13 cellular contexts compared by ENCODE assay signal in genomic region chr1:2523191-2523890, GRCh38. TPM values are rescaled to one million over a fixed set of nuclear protein-coding genes. Genes with fewer than 3 reads are reported as not detected.
A peak's percentile ranks its signal among the peaks of the same experiment; 100 is the strongest.
DNase-seq lines count a peak whose midpoint lies in the region; ATAC-seq and TF ChIP-seq lines count a peak whose summit lies in the region.
"Had no signal": no experiment of that assay in that cellular context is flagged by ENCODE, and none has a peak within 500 bp of the region (broad histone marks: within the 10 kb centered on the region; RNA-seq: fewer than 3 reads in every experiment).

No MANE protein-coding gene starts in this region.

- no peak overlapping the region for H3K4ac ChIP-seq in mesendoderm (ENCODE audit: low read depth, low read length)

- no TSS peak for BruUV-seq in OCI-LY7 (replicated peaks; lab: Mats Ljungman, UMichigan)

- DNase-seq in OCI-LY7 (ENCODE audit: low spot score) (no peak), mesendoderm (no peak), germinal center (ENCODE audit: low spot score) (no peak), DMS79 (lab: John Stamatoyannopoulos, UW) (no peak), LoVo (ENCODE audit: low spot score) (no peak)
- DNase-seq in activated naive CD8-positive, alpha-beta T cell treated with anti-CD3 and anti-CD28 coated beads, Interleukin-2, amount 50 U/mL, for 24 hours: peak; percentile 47
- DNase-seq: nephron progenitor cell had no signal

- peaks cover 4% of the 10 kb centered on the region for H3K36me3 Mint-ChIP-seq in activated naive CD8-positive, alpha-beta T cell treated with anti-CD3 and anti-CD28 coated beads, Interleukin-2, amount 50 U/mL, for 24 hours (ENCODE audit: low read depth)

- peaks cover 26% of the 10 kb centered on the region for H3K79me1 ChIP-seq in mesendoderm (ENCODE audit: low read length)

- H3K4me3 ChIP-seq in BLaER1: no peak overlapping the region
- H3K4me3 ChIP-seq in OCI-LY7 (ENCODE audit: low read depth, low read length, poor library complexity, severe bottlenecking): no peak overlapping the region
- no peak overlapping the region for H3K4me3 ChIP-seq in mesendoderm (ENCODE audit: low read length)
- H3K4me3 ChIP-seq: suprapubic skin had no signal

- WGBS in mesendoderm (ENCODE audit: extremely low coverage, insufficient coverage, low lambda C conversion rate): no CpG with 5 or more reads among the region's 32 CpGs

- H3K27me3 Mint-ChIP-seq in activated naive CD8-positive, alpha-beta T cell treated with anti-CD3 and anti-CD28 coated beads, Interleukin-2, amount 50 U/mL, for 24 hours: no peaks in the 10 kb centered on the region

- no peak overlapping the region for H2BK15ac ChIP-seq in mesendoderm (replicated peaks; ENCODE audit: low read depth)

- H2AK5ac ChIP-seq in mesendoderm (ENCODE audit: low read length): no peak overlapping the region

- no peak overlapping the region for H4K5ac ChIP-seq in mesendoderm (ENCODE audit: low read length)

- H3K27me3 ChIP-seq in BLaER1: peaks cover 17% of the 10 kb centered on the region
- H3K27me3 ChIP-seq in mesendoderm (ENCODE audit: insufficient read depth, low read length, poor library complexity): peaks cover 4% of the 10 kb centered on the region
- H3K27me3 ChIP-seq: suprapubic skin had no signal

- no peak overlapping the region for H2BK5ac ChIP-seq in mesendoderm (ENCODE audit: low read length)

- peaks cover 36% of the 10 kb centered on the region for H3K4me1 Mint-ChIP-seq in activated naive CD8-positive, alpha-beta T cell treated with anti-CD3 and anti-CD28 coated beads, Interleukin-2, amount 50 U/mL, for 24 hours

- intact Hi-C loops in OCI-LY7 (cut with micrococcal nuclease; ENCODE audit: unreplicated experiment): no loop called here

- peak overlapping the region; percentile 83 for H3K4me3 Mint-ChIP-seq in activated naive CD8-positive, alpha-beta T cell treated with anti-CD3 and anti-CD28 coated beads, Interleukin-2, amount 50 U/mL, for 24 hours

- H3K27ac ChIP-seq in BLaER1: peak overlapping the region; percentile 58; the same call in 1 of the 2 replicates
- H3K27ac ChIP-seq in OCI-LY7 (ENCODE audit: low read depth, low read length, poor library complexity, severe bottlenecking): no peak overlapping the region
- H3K27ac ChIP-seq in mesendoderm (ENCODE audit: low read depth, low read length): no peak overlapping the region
- H3K27ac ChIP-seq: SK-N-MC, suprapubic skin had no signal

- H3K79me2 ChIP-seq in OCI-LY7 (ENCODE audit: insufficient read depth, low read depth, low read length) (peaks cover 40% of the 10 kb centered on the region), mesendoderm (ENCODE audit: control insufficient read depth, insufficient read depth, low read length) (peaks cover 36% of the 10 kb centered on the region)

- peaks cover 36% of the 10 kb centered on the region for H3K36me3 ChIP-seq in BLaER1
- peaks cover 33% of the 10 kb centered on the region for H3K36me3 ChIP-seq in OCI-LY7 (ENCODE audit: insufficient read depth, low read length)
- peaks cover 5% of the 10 kb centered on the region for H3K36me3 ChIP-seq in mesendoderm (ENCODE audit: control insufficient read depth, insufficient read depth, low read length)

- H2AFZ ChIP-seq in OCI-LY7 (ENCODE audit: low read length): no peak overlapping the region

- H3K9me3 Mint-ChIP-seq in activated naive CD8-positive, alpha-beta T cell treated with anti-CD3 and anti-CD28 coated beads, Interleukin-2, amount 50 U/mL, for 24 hours: no peaks in the 10 kb centered on the region
- H3K9me3 Mint-ChIP-seq: nephron progenitor cell had no signal

- POLR2A ChIA-PET in OCI-LY7 (lab: Charles Lee): no interaction called here

- H3K18ac ChIP-seq in mesendoderm (ENCODE audit: low read length): no peak overlapping the region

- H4K20me1 ChIP-seq in BLaER1 (peaks cover 90% of the 10 kb centered on the region), OCI-LY7 (ENCODE audit: insufficient read depth, low read length) (peaks cover 13% of the 10 kb centered on the region)

- H3K9ac ChIP-seq in BLaER1 (peak overlapping the region; percentile 91), mesendoderm (ENCODE audit: low read length) (no peak overlapping the region)

- H3K9me2 ChIP-seq in OCI-LY7 (ENCODE audit: insufficient read depth, low read length): no peaks in the 10 kb centered on the region

- H3K23ac ChIP-seq in mesendoderm (ENCODE audit: low read length): no peak overlapping the region

- TF ChIP-seq CTCF in OCI-LY7 (conservative IDR thresholded peaks at IDR 0.05; ENCODE audit: low read length): no peak

- H3K4me2 ChIP-seq in BLaER1 (peak overlapping the region; percentile 100), OCI-LY7 (ENCODE audit: low read length) (peak overlapping the region; percentile 99; the same call in 1 of the 2 replicates), mesendoderm (ENCODE audit: low read length) (no peak overlapping the region)

- H3K4me1 ChIP-seq in BLaER1 (peaks cover 83% of the 10 kb centered on the region), OCI-LY7 (ENCODE audit: insufficient read depth, low read length, poor library complexity, severe bottlenecking) (peaks cover 26% of the 10 kb centered on the region), mesendoderm (ENCODE audit: control insufficient read depth, low read depth, low read length) (peaks cover 6% of the 10 kb centered on the region)

- H3K9me3 ChIP-seq in BLaER1 (no peaks in the 10 kb centered on the region), OCI-LY7 (ENCODE audit: low read length) (no peaks in the 10 kb centered on the region)
- H3K9me3 ChIP-seq: suprapubic skin had no signal

- CTCF ChIA-PET in OCI-LY7 (lab: Charles Lee; ENCODE audit: unreplicated experiment): no interaction called here

- ATAC-seq in activated naive CD8-positive, alpha-beta T cell treated with anti-CD3 and anti-CD28 coated beads, Interleukin-2, amount 50 U/mL, for 24 hours: no peak
- no peak for ATAC-seq in GM21576 (IDR thresholded peaks at IDR 0.05; ENCODE audit: unreplicated experiment)

- peak overlapping the region; percentile 88 for H3K27ac Mint-ChIP-seq in activated naive CD8-positive, alpha-beta T cell treated with anti-CD3 and anti-CD28 coated beads, Interleukin-2, amount 50 U/mL, for 24 hours
- H3K27ac Mint-ChIP-seq: nephron progenitor cell had no signal

- H4K8ac ChIP-seq in mesendoderm (ENCODE audit: low read depth, low read length): no peak overlapping the region

- H2BK120ac ChIP-seq in mesendoderm (ENCODE audit: low read depth, low read length): no peak overlapping the region

- peak overlapping the region; percentile 38 for H3K56ac ChIP-seq in mesendoderm (ENCODE audit: low read length)

RNA-seq across cellular contexts. Expression of gene PANK4, which starts 3.1 kb away (rescaled TPM):
- 43.6 and 55.9 TPM in 2 replicates for total RNA-seq in OCI-LY7 (2014; rRNA removed; shearing (Covaris generic))
- total RNA-seq in OCI-LY7 (2022): 49.1 and 53.9 TPM in 2 replicates
- 9.4 TPM for polyA plus RNA-seq in mesendoderm (2013, experiment 1 of 2)
- polyA plus RNA-seq in mesendoderm (2013, experiment 2 of 2): 9.4 TPM

RNA-seq across cellular contexts. Expression of gene HES5, which starts 6.7 kb away (rescaled TPM):
- not detected in 2 replicates for total RNA-seq in OCI-LY7 (2014; rRNA removed; shearing (Covaris generic))
- total RNA-seq in OCI-LY7 (2022): not detected in 2 replicates
- polyA plus RNA-seq in mesendoderm (2013, experiment 1 of 2): not detected
- not detected for polyA plus RNA-seq in mesendoderm (2013, experiment 2 of 2)
- total RNA-seq: LHCN-M2, NCI-H460 had no signal

RNA-seq across cellular contexts. Expression of gene TNFRSF14, which starts 32.8 kb away (rescaled TPM):
- 15.0 and 18.5 TPM in 2 replicates for total RNA-seq in OCI-LY7 (2014; rRNA removed; shearing (Covaris generic))
- 15.7 and 18.9 TPM in 2 replicates for total RNA-seq in OCI-LY7 (2022)
- 0.08 TPM for polyA plus RNA-seq in mesendoderm (2013, experiment 1 of 2)
- 0.04 TPM for polyA plus RNA-seq in mesendoderm (2013, experiment 2 of 2)

RNA-seq across cellular contexts. Expression of gene PLCH2, which starts 47.3 kb away (rescaled TPM):
- 1.8 and 2.2 TPM in 2 replicates for total RNA-seq in OCI-LY7 (2014; rRNA removed; shearing (Covaris generic))
- total RNA-seq in OCI-LY7 (2022): 1.0 and 1.4 TPM in 2 replicates
- 0.01 TPM for polyA plus RNA-seq in mesendoderm (2013, experiment 1 of 2)
- polyA plus RNA-seq in mesendoderm (2013, experiment 2 of 2): 0.01 TPM
- total RNA-seq: LHCN-M2, NCI-H460 had no signal
